1 cellular context compared by ENCODE assay signal in the genomic region with DNA sequence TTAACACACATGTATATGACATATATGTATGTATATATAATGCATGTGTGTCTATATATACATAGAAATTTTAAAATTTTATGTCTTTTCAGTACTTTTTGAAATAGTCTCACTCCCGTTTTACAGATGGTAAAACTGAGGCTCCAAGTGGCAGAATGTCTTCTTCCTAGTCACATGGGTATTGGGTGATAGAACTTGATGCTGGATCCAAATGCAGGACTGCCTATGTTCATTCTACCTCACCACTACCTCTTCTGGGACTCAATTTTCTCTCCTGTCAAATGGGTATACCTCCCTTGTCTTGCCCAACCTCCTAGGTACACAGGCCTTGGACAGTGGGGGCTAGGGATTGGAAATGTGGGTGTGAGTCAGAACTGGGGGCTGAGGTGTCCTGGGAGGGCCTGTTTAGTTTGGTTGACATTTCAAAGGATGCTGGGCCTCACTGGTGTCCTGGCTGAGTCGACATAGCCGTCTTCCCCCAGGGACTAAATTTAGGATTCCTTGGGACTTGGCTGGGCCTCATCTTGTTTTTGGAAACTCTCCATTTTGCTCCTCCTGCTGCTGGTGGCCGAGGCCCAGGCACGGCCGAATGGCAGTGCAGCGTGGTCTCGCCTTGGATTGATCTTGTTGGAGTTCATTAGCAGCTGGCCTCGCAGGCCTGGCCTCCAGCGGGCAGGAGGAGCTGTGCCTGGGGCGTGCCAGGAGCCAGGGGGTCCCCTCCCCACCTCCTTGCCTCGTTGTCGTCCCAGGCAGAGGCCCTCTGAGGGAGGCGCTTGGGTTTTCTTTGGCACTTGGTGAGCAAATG.
TF ChIP-seq lines count a peak whose summit lies in the region.

No MANE protein-coding gene starts in this region.

TF ChIP-seq in IMR-90, 13 proteins besides CTCF, POLR2A, EP300 and RAD21 (continued from another document):
- TF ChIP-seq CEBPB (IDR thresholded peaks at IDR 0.05; ENCODE audit: low read depth, low read length) (no peak), MXI1 (IDR thresholded peaks at IDR 0.05; ENCODE audit: borderline replicate concordance, low read depth, low read length) (no peak), RCOR1 (IDR thresholded peaks at IDR 0.05; ENCODE audit: insufficient replicate concordance, low read length) (no peak), BHLHE40 (IDR thresholded peaks at IDR 0.05; ENCODE audit: low read depth, low read length) (no peak), MAZ (IDR thresholded peaks at IDR 0.05; ENCODE audit: borderline replicate concordance, low read depth, low read length) (no peak), MAFK (IDR thresholded peaks at IDR 0.05; ENCODE audit: low read depth, low read length) (no peak)
- TF ChIP-seq, protein P1, sequence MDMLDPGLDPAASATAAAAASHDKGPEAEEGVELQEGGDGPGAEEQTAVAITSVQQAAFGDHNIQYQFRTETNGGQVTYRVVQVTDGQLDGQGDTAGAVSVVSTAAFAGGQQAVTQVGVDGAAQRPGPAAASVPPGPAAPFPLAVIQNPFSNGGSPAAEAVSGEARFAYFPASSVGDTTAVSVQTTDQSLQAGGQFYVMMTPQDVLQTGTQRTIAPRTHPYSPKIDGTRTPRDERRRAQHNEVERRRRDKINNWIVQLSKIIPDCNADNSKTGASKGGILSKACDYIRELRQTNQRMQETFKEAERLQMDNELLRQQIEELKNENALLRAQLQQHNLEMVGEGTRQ (IDR thresholded peaks at IDR 0.05; ENCODE audit: low read depth, low read length): no peak
- TF ChIP-seq, protein P2, sequence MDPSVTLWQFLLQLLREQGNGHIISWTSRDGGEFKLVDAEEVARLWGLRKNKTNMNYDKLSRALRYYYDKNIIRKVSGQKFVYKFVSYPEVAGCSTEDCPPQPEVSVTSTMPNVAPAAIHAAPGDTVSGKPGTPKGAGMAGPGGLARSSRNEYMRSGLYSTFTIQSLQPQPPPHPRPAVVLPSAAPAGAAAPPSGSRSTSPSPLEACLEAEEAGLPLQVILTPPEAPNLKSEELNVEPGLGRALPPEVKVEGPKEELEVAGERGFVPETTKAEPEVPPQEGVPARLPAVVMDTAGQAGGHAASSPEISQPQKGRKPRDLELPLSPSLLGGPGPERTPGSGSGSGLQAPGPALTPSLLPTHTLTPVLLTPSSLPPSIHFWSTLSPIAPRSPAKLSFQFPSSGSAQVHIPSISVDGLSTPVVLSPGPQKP (IDR thresholded peaks at IDR 0.05; ENCODE audit: borderline replicate concordance, low read depth, low read length): no peak
TF ChIP-seq in IMR-90: peak in this region for 0.
